24 cellular contexts compared by ENCODE assay signal in the genomic region with DNA sequence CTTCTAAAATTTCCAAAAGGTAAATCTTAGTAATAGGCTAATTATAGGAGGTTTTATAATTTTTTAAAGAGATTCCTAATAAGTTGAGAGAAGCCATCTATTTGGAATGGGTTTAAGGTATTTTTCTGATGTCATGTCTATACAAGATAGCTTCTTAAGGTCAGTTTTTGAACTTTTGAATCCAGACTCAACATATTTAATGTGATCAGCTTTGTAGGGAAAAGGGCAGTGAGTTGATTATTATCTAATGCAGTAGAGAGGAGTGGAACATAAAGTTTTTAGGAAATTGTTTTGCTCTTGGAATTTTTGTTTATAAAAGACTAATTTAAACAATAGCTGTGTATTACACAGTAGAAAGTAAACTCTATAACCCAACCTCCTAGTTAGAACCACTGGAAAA.
DNase-seq lines count a peak whose midpoint lies in the region; ATAC-seq, FAIRE-seq and TF ChIP-seq lines count a peak whose summit lies in the region.
"Had no signal": no experiment of that assay in that cellular context is flagged by ENCODE, and none has a peak within 500 bp of the region (broad histone marks: within the 10 kb centered on the region; RNA-seq: fewer than 3 reads in every experiment).

No MANE protein-coding gene starts in this region.

- H3K4me1 Mint-ChIP-seq in nephron progenitor cell = peaks cover 53% of the 10 kb centered on the region

- H3K27ac Mint-ChIP-seq in nephron progenitor cell = peak overlapping the region; percentile 18
- H3K27ac Mint-ChIP-seq in activated naive CD4-positive, alpha-beta T cell treated with anti-CD3 and anti-CD28 coated beads, Interleukin-2, amount 50 U/mL, for 72 hours = no peak overlapping the region
- H3K27ac Mint-ChIP-seq: CD4-positive, alpha-beta memory T cell had no signal

- H3K4me1 ChIP-seq in cardiac muscle cell (ENCODE audit: low read depth) (peaks cover 33% of the 10 kb centered on the region), right cardiac atrium (ENCODE audit: control insufficient read depth, insufficient read depth, low read length) (peaks cover 2% of the 10 kb centered on the region)

- DNase-seq in cardiac muscle cell (ENCODE audit: low read depth in 1 of 2, low spot score in 1 of 2) (no peak), right cardiac atrium (no peak), frontal cortex (ENCODE audit: low spot score in 2 of 2) (no peak), nephron progenitor cell (no peak), KBM-7 (no peak), inferior parietal cortex (ENCODE audit: extremely low spot score) (no peak), GM12892 (ENCODE audit: insufficient read length) (no peak)
- no peak for DNase-seq in activated naive CD4-positive, alpha-beta T cell treated with anti-CD3 and anti-CD28 coated beads, Interleukin-2, amount 50 U/mL, for 72 hours (ENCODE audit: low spot score in 2 of 2)
- DNase-seq: CD4-positive, alpha-beta memory T cell; DMS153; Karpas-422; NCI-H1694; NCI-H2081; NCI-H2171; NCI-H345; NCI-H524; NCI-H774 had no signal

- in situ Hi-C loops in KBM-7 (cut with MboI; ENCODE audit: low pct_unique_long_range_greater_than_20kb, low sequenced_read_pairs) = no loop called here

- no peak for ATAC-seq in right cardiac atrium
- no peak for ATAC-seq in activated naive CD4-positive, alpha-beta T cell treated with anti-CD3 and anti-CD28 coated beads, Interleukin-2, amount 50 U/mL, for 72 hours
- ATAC-seq: HCT116, Right ventricle myocardium inferior had no signal

- H3K4me3 ChIP-seq in cardiac muscle cell = no peak overlapping the region
- no peak overlapping the region for H3K4me3 ChIP-seq in right cardiac atrium (ENCODE audit: low read length)
- H3K4me3 ChIP-seq: BLaER1 treated with 17β-estradiol and CSF1 and Interleukin-3, amounts not matched to agents 10 nM and 100 nM; SJSA1 had no signal

- H3K27me3 Mint-ChIP-seq in nephron progenitor cell (ENCODE audit: low read depth, poor library complexity) = no peaks in the 10 kb centered on the region
- H3K27me3 Mint-ChIP-seq: IgD-negative memory B cell had no signal

- no peak for TF ChIP-seq CTCF in cardiac muscle cell (IDR thresholded peaks at IDR 0.05; ENCODE audit: low read depth, low read length)
- no peak for TF ChIP-seq CTCF in nephron progenitor cell (IDR thresholded peaks at IDR 0.05)

- H3K27me3 ChIP-seq in cardiac muscle cell (no peaks in the 10 kb centered on the region), right cardiac atrium (ENCODE audit: control insufficient read depth, insufficient read depth) (no peaks in the 10 kb centered on the region)
- H3K27me3 ChIP-seq: BLaER1 treated with 17β-estradiol and CSF1 and Interleukin-3, amounts not matched to agents 10 nM and 100 nM; SJSA1 had no signal

- TF ChIP-seq POLR2A in GM12892 (IDR thresholded peaks at IDR 0.05; ENCODE audit: low read depth, low read length) = no peak

- H3K9me3 ChIP-seq in cardiac muscle cell (ENCODE audit: low read depth) = no peaks in the 10 kb centered on the region
- no peaks in the 10 kb centered on the region for H3K9me3 ChIP-seq in right cardiac atrium (ENCODE audit: control insufficient read depth, low read length)
- H3K9me3 ChIP-seq: SJSA1 had no signal

- FAIRE-seq in frontal cortex (lab: Jason Lieb, UNC) = peak; percentile 3
- no peak for FAIRE-seq in GM12892 (lab: Jason Lieb, UNC)
- FAIRE-seq: H1 had no signal

- no peaks in the 10 kb centered on the region for H3K36me3 ChIP-seq in cardiac muscle cell
- H3K36me3 ChIP-seq: SJSA1 had no signal

- intact Hi-C loops in right cardiac atrium (cut with DNase I) = no loop called here

- no peak overlapping the region for H3K4me3 Mint-ChIP-seq in nephron progenitor cell
- H3K4me3 Mint-ChIP-seq: CD4-positive, alpha-beta memory T cell; IgD-negative memory B cell had no signal

- peak overlapping the region; percentile 15 for H3K27ac ChIP-seq in cardiac muscle cell
- H3K27ac ChIP-seq in right cardiac atrium (ENCODE audit: low read length) = no peak overlapping the region
- H3K27ac ChIP-seq: 22Rv1; BLaER1 treated with 17β-estradiol and CSF1 and Interleukin-3, amounts not matched to agents 10 nM and 100 nM; SJSA1 had no signal

- H3K9me3 Mint-ChIP-seq in nephron progenitor cell = no peaks in the 10 kb centered on the region
- H3K9me3 Mint-ChIP-seq in activated naive CD4-positive, alpha-beta T cell treated with anti-CD3 and anti-CD28 coated beads, Interleukin-2, amount 50 U/mL, for 72 hours = no peaks in the 10 kb centered on the region

- no peaks in the 10 kb centered on the region for H3K36me3 Mint-ChIP-seq in nephron progenitor cell (ENCODE audit: low read depth)
- no peaks in the 10 kb centered on the region for H3K36me3 Mint-ChIP-seq in activated naive CD4-positive, alpha-beta T cell treated with anti-CD3 and anti-CD28 coated beads, Interleukin-2, amount 50 U/mL, for 72 hours
- H3K36me3 Mint-ChIP-seq: IgD-negative memory B cell had no signal
